Comparison of ENCODE assay signal across 11 cellular contexts in genomic region chr1:153616144-153616884, GRCh38. TPM values are rescaled to one million over a fixed set of nuclear protein-coding genes. Genes with fewer than 3 reads are reported as not detected.
A peak's percentile ranks its signal among the peaks of the same experiment; 100 is the strongest.
DNase-seq lines count a peak whose midpoint lies in the region; ATAC-seq, FAIRE-seq and TF ChIP-seq lines count a peak whose summit lies in the region.
"Had no signal": no experiment of that assay in that cellular context is flagged by ENCODE, and none has a peak within 500 bp of the region (broad histone marks: within the 10 kb centered on the region; RNA-seq: fewer than 3 reads in every experiment).

Gene S100A14, minus strand, starts transcription at chr1:153616325. Its CDS starts 467 bp downstream, at chr1:153615858.

- no peaks in the 10 kb centered on the region for H3K36me3 ChIP-seq in pancreas

- whole genome bisulfite sequencing in pancreas, 2 donors, result 61 to 68% methylated on average over 10 of the region's 10 CpGs

- DNase-seq in D341Med (ENCODE audit: low spot score) (peak; percentile 38), NCI-H2196 treated with DMSO at 0.1 percent for 48 hours (lab: John Stamatoyannopoulos, UW; ENCODE audit: unreplicated experiment) (peak; percentile 35), Right ventricle myocardium superior (peak; percentile 74), pancreas (peak; percentile 54 to 86 (median 71)), foreskin melanocyte (no peak)
- no peak for DNase-seq in activated CD4-positive, CD25-positive, alpha-beta regulatory T cell (lab: John Stamatoyannopoulos, UW)
- DNase-seq: activated CD4-positive, alpha-beta T cell treated with anti-CD3 and anti-CD28 coated beads, Interleukin-2, amount 50 U/mL, for 48 hours; substantia nigra had no signal

- no peak within 1 kb of the TSS for H3K4me3 ChIP-seq in pancreas

- H3K9me3 ChIP-seq in pancreas, result no peaks in the 10 kb centered on the region

- ATAC-seq in Right ventricle myocardium superior (ENCODE audit: poor library complexity) (peak; percentile 48), pancreas (peak; percentile 57 to 73 (median 66)), GM21717 (IDR thresholded peaks at IDR 0.05; ENCODE audit: unreplicated experiment) (no peak), HG02571 (IDR thresholded peaks at IDR 0.05; ENCODE audit: unreplicated experiment) (no peak)

- intact Hi-C loops in Right ventricle myocardium superior (cut with DNase I) (no loop called here), pancreas (cut with DNase I) (no loop called here)

- no peak for FAIRE-seq in pancreas (lab: Jason Lieb, UNC)

- TF ChIP-seq CTCF in pancreas (IDR thresholded peaks at IDR 0.05), result no peak

- H3K27ac ChIP-seq in pancreas, result peak within 1 kb of the TSS in 3 of 4 donors; percentile 49 to 67 (median 63)

- H3K27me3 ChIP-seq in pancreas, result no peaks in the 10 kb centered on the region

- H3K4me1 ChIP-seq in pancreas, result peaks cover 0 to 2% (median 0%) of the 10 kb centered on the region in 3 donors

RNA-seq across cellular contexts. Expression of gene S100A14, which starts in this region (rescaled TPM):
- total RNA-seq in Right ventricle myocardium superior, result 5.8 TPM
- total RNA-seq in pancreas, result 10 to 100 TPM in 4 of 6 donors, 1 to 10 TPM in 2; 3.6 to 21.6 (median 11.1) TPM
- 10 to 100 TPM; 20.2 to 23.7 TPM for polyA plus RNA-seq in pancreas
- polyA plus RNA-seq: IgD-negative memory B cell had no signal

Comparison
In these comparisons a context has a peak if more than half of its experiments do, and no peak if none do; other contexts are left out.
1. DNase-seq: peak in D341Med (single experiment), NCI-H2196 treated with DMSO at 0.1 percent for 48 hours (single experiment), Right ventricle myocardium superior (single experiment) and pancreas (6 of 6); none in foreskin melanocyte (single experiment) and activated CD4-positive, CD25-positive, alpha-beta regulatory T cell (0 of 4).
2. ATAC-seq: peak in Right ventricle myocardium superior (single experiment) and pancreas (4 of 4); none in GM21717 (single experiment) and HG02571 (single experiment).